11 cellular contexts compared by ENCODE assay signal in the genomic region with DNA sequence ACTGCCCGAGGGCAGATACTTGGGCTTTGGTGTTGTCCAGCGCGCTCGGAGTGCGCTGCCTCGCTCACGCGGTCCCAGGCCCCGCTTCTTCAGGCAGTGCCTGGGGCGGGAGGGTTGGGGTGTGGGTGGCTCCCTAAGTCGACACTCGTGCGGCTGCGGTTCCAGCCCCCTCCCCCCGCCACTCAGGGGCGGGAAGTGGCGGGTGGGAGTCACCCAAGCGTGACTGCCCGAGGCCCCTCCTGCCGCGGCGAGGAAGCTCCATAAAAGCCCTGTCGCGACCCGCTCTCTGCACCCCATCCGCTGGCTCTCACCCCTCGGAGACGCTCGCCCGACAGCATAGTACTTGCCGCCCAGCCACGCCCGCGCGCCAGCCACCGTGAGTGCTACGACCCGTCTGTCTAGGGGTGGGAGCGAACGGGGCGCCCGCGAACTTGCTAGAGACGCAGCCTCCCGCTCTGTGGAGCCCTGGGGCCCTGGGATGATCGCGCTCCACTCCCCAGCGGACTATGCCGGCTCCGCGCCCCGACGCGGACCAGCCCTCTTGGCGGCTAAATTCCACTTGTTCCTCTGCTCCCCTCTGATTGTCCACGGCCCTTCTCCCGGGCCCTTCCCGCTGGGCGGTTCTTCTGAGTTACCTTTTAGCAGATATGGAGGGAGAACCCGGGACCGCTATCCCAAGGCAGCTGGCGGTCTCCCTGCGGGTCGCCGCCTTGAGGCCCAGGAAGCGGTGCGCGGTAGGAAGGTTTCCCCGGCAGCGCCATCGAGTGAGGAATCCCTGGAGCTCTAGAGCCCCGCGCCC. TPM values are rescaled to one million over a fixed set of nuclear protein-coding genes. Genes with fewer than 3 reads are reported as not detected.
DNase-seq lines count a peak whose midpoint lies in the region; ATAC-seq and TF ChIP-seq lines count a peak whose summit lies in the region.
"Had no signal": no experiment of that assay in that cellular context is flagged by ENCODE, and none has a peak within 500 bp of the region (broad histone marks: within the 10 kb centered on the region; RNA-seq: fewer than 3 reads in every experiment).

TSS of gene NPY (plus strand) at position 291 of the 799 bp plus-strand sequence. CDS start 1,051 bp downstream, outside the sequence.

- H3K4me1 Mint-ChIP-seq in Calu3 (ENCODE audit: low read depth, unreplicated experiment): no peaks in the 10 kb centered on the region
- peaks cover 3 to 12% (median 5%) of the 10 kb centered on the region in 3 donors for H3K4me1 Mint-ChIP-seq in IgD-negative memory B cell
- peaks cover 2% of the 10 kb centered on the region for H3K4me1 Mint-ChIP-seq in chondrocyte (ENCODE audit: low read depth)

- H3K9me3 ChIP-seq in prostate gland: no peaks in the 10 kb centered on the region

- CTCF ChIA-PET in Calu3 (lab: Charles Lee): interaction anchor here (0.7 kb wide), 1 partner anchor 19 kb away, joined by 3 read pairs; no protein-coding TSS in a partner anchor

- no peak for TF ChIP-seq POLR2A in prostate gland (IDR thresholded peaks at IDR 0.05)

- peak within 1 kb of the TSS; percentile 57 for H3K4me3 Mint-ChIP-seq in Calu3 (ENCODE audit: low read depth, unreplicated experiment)
- H3K4me3 Mint-ChIP-seq in IgD-negative memory B cell: peak within 1 kb of the TSS; percentile 75 to 90 (median 82)
- H3K4me3 Mint-ChIP-seq in chondrocyte (ENCODE audit: unreplicated experiment): peak within 1 kb of the TSS; percentile 44

- no peak within 1 kb of the TSS for H3K27ac Mint-ChIP-seq in Calu3 (ENCODE audit: unreplicated experiment)
- no peak within 1 kb of the TSS for H3K27ac Mint-ChIP-seq in IgD-negative memory B cell
- no peak within 1 kb of the TSS for H3K27ac Mint-ChIP-seq in chondrocyte (ENCODE audit: unreplicated experiment)

- TF ChIP-seq CTCF in Calu3 (IDR thresholded peaks at IDR 0.05; ENCODE audit: unreplicated experiment): no peak
- TF ChIP-seq CTCF in chondrocyte (IDR thresholded peaks at IDR 0.05): no peak
- no peak for TF ChIP-seq CTCF in prostate gland (IDR thresholded peaks at IDR 0.05)

- H3K36me3 Mint-ChIP-seq in Calu3 (ENCODE audit: insufficient read depth, unreplicated experiment) (no peaks in the 10 kb centered on the region), IgD-negative memory B cell (no peaks in the 10 kb centered on the region), chondrocyte (ENCODE audit: low read depth) (no peaks in the 10 kb centered on the region)

- intact Hi-C loops in Calu3 (cut with micrococcal nuclease; ENCODE audit: unreplicated experiment) (no loop called here), prostate gland (cut with DNase I) (loop anchor here (10.0 kb wide), 1 partner anchor 381 kb away; no protein-coding TSS in a partner anchor)

- peak within 1 kb of the TSS; percentile 28 to 37 for H3K27ac ChIP-seq in prostate gland

- 1% methylated on average over 59 of the region's 73 CpGs for WGBS in prostate gland

- H3K4me3 ChIP-seq in prostate gland: peak within 1 kb of the TSS; percentile 28 to 45

- DNase-seq in Calu3 (no peak), chondrocyte (ENCODE audit: low spot score) (peak; percentile 93), prostate gland (ENCODE audit: low spot score) (no peak), NCI-H187 (lab: John Stamatoyannopoulos, UW) (no peak), foreskin melanocyte (no peak)
- DNase-seq: KG1 had no signal

- no peaks in the 10 kb centered on the region for H3K4me1 ChIP-seq in prostate gland (replicated peaks)

- no peaks in the 10 kb centered on the region for H3K27me3 ChIP-seq in prostate gland (replicated peaks; ENCODE audit: insufficient read depth)

- H3K9me3 Mint-ChIP-seq in Calu3 (ENCODE audit: low read depth, unreplicated experiment) (no peaks in the 10 kb centered on the region), IgD-negative memory B cell (no peaks in the 10 kb centered on the region), chondrocyte (ENCODE audit: low read depth) (no peaks in the 10 kb centered on the region)

- BruUV-seq in Calu3 (replicated peaks; lab: Mats Ljungman, UMichigan): no TSS peak

- H3K27me3 Mint-ChIP-seq in Calu3 (ENCODE audit: unreplicated experiment): peaks cover 4% of the 10 kb centered on the region
- peaks cover 37% of the 10 kb centered on the region for H3K27me3 Mint-ChIP-seq in IgD-negative memory B cell
- H3K27me3 Mint-ChIP-seq in chondrocyte (ENCODE audit: low read depth): peaks cover 30% of the 10 kb centered on the region

- no peaks in the 10 kb centered on the region for H3K36me3 ChIP-seq in prostate gland

- ATAC-seq in HG02763 (IDR thresholded peaks at IDR 0.05; ENCODE audit: unreplicated experiment) (no peak), GM19455 (IDR thresholded peaks at IDR 0.05; ENCODE audit: unreplicated experiment) (no peak)

RNA-seq across cellular contexts. Expression of gene NPY, which starts in this region (rescaled TPM):
- total RNA-seq in Calu3 (2022): not detected in 2 replicates
- polyA plus RNA-seq in IgD-negative memory B cell: 0.80 TPM
- not detected in 3 replicates for total RNA-seq in chondrocyte
- 1,000 to 10,000 TPM in 1 of 2 donors, 10 to 100 TPM in 1; 55.6 to 2,513 TPM for total RNA-seq in prostate gland
- total RNA-seq: subcutaneous adipose tissue had no signal
- polyA plus RNA-seq: liver had no signal

Comparison
In these comparisons a context has a peak if more than half of its experiments do, and no peak if none do; other contexts are left out.
1. RNA of gene NPY (total RNA-seq): 55.6 to 2,513 TPM in prostate gland; not detected in Calu3 and not detected in chondrocyte; every median in the first group is over 10 times any median in the second.
2. Peak in DNase-seq in chondrocyte; RNA of the gene not detected or under 1 TPM.
3. Peak in every context shown above with its lines, with median percentiles within 50 percentile points of each other: H3K4me3 Mint-ChIP-seq.